23 cellular contexts compared by ENCODE assay signal in the genomic region with DNA sequence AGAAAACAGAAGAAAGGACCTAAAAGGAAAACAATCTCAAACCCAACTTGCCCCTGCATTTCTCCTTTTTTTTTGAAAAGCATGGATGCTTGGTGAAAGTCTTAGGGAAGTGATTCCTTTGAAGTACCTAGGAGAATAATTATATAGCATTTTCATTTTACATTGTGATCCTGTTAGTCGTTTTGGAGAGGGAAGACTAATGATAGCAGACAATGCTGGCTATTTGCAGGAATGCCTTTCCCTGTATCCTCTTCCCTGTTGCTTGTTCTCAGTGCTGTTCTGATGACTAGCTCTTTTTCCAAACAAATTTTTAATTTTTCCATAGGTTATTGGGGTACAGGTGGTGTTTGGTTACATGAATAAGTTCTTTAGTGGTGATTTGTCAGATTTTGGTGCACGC. TPM values are rescaled to one million over a fixed set of nuclear protein-coding genes. Genes with fewer than 3 reads are reported as not detected.
"Had no signal": no experiment of that assay in that cellular context is flagged by ENCODE, and none has a peak within 500 bp of the region (broad histone marks: within the 10 kb centered on the region; RNA-seq: fewer than 3 reads in every experiment).

No MANE protein-coding gene starts in this region.

- H3K27me3 Mint-ChIP-seq: dendritic cell treated with granulocyte-macrophage colony-stimulating factor and Interleukin-4, amounts not matched to agents 40 ng/mL and 50 ng/mL, for 4 days; progenitor cell of endocrine pancreas; type B pancreatic cell had no signal

- H3K9me3 ChIP-seq: esophagus muscularis mucosa, right atrium auricular region had no signal

- H3K4me3 Mint-ChIP-seq: activated CD4-positive, alpha-beta T cell treated with anti-CD3 and anti-CD28 coated beads, Interleukin-2, amount 10 ng/mL, durations not matched to agents 7 days and 5 days; dendritic cell treated with granulocyte-macrophage colony-stimulating factor and Interleukin-4, amounts not matched to agents 40 ng/mL and 50 ng/mL, for 4 days; immature natural killer cell; stimulated activated naive CD8-positive, alpha-beta T cell treated with anti-CD3 and anti-CD28 coated beads, Interleukin-15, amount 100 ng/mL, for 72 hours; type B pancreatic cell had no signal

- H3K4me1 Mint-ChIP-seq: activated CD4-positive, alpha-beta T cell treated with anti-CD3 and anti-CD28 coated beads, Interleukin-2, amount 10 ng/mL, durations not matched to agents 7 days and 5 days; immature natural killer cell; stimulated activated naive CD8-positive, alpha-beta T cell treated with anti-CD3 and anti-CD28 coated beads, Interleukin-15, amount 100 ng/mL, for 72 hours had no signal

- H3K27ac ChIP-seq: right atrium auricular region had no signal

- H3K36me3 Mint-ChIP-seq: immature natural killer cell had no signal

- H3K27me3 ChIP-seq: esophagus muscularis mucosa, right atrium auricular region had no signal

- DNase-seq: activated CD4-positive, alpha-beta T cell treated with anti-CD3 and anti-CD28 coated beads, Interleukin-2, amount 10 ng/mL, durations not matched to agents 7 days and 5 days; activated CD8-positive, alpha-beta memory T cell treated with anti-CD3 and anti-CD28 coated beads, Interleukin-2, amount 50 U/mL, for 4 hours; activated effector memory CD4-positive, alpha-beta T cell treated with anti-CD3 and anti-CD28 coated beads, Interleukin-2, amount 50 U/mL, for 16 hours; activated naive CD4-positive, alpha-beta T cell treated with anti-CD3 and anti-CD28 coated beads, Interleukin-2, amount 50 U/mL, for 16 hours; activated T-cell treated with anti-CD3 and anti-CD28 coated beads, Interleukin-2, amount 50 U/mL, for 48 hours; cerebellar nuclear complex; effector memory CD4-positive, alpha-beta T cell; immature natural killer cell; kidney glomerular epithelial cell; left ventricle myocardium superior; small intestine; stimulated activated CD4-positive, alpha-beta T cell treated with anti-CD3 and anti-CD28 coated beads, Interleukin-15, amount 100 ng/mL, for 24 hours; stimulated activated CD4-positive, alpha-beta T cell treated with anti-CD3 and anti-CD28 coated beads, Interleukin-2, amount 100 ng/mL, for 48 hours; stimulated activated naive CD8-positive, alpha-beta T cell treated with anti-CD3 and anti-CD28 coated beads, Interleukin-15, amount 100 ng/mL, for 72 hours; T1000 had no signal

- H3K9me3 Mint-ChIP-seq: activated CD4-positive, alpha-beta T cell treated with anti-CD3 and anti-CD28 coated beads, Interleukin-2, amount 10 ng/mL, durations not matched to agents 7 days and 5 days; dendritic cell treated with granulocyte-macrophage colony-stimulating factor and Interleukin-4, amounts not matched to agents 40 ng/mL and 50 ng/mL, for 4 days; stimulated activated naive CD8-positive, alpha-beta T cell treated with anti-CD3 and anti-CD28 coated beads, Interleukin-15, amount 100 ng/mL, for 72 hours had no signal

- H3K4me3 ChIP-seq: esophagus muscularis mucosa, right atrium auricular region had no signal

- H3K27ac Mint-ChIP-seq: activated CD4-positive, alpha-beta T cell treated with anti-CD3 and anti-CD28 coated beads, Interleukin-2, amount 10 ng/mL, durations not matched to agents 7 days and 5 days; dendritic cell treated with granulocyte-macrophage colony-stimulating factor and Interleukin-4, amounts not matched to agents 40 ng/mL and 50 ng/mL, for 4 days; immature natural killer cell; progenitor cell of endocrine pancreas; stimulated activated naive CD8-positive, alpha-beta T cell treated with anti-CD3 and anti-CD28 coated beads, Interleukin-15, amount 100 ng/mL, for 72 hours; type B pancreatic cell had no signal

- ATAC-seq: activated CD4-positive, CD25-positive, alpha-beta regulatory T cell treated with anti-CD3 and anti-CD28 coated beads, Interleukin-2, amount 50 U/mL, for 24 hours; left ventricle myocardium superior; stimulated activated naive CD8-positive, alpha-beta T cell treated with anti-CD3 and anti-CD28 coated beads, Interleukin-15, amount 100 ng/mL, for 72 hours had no signal

- FAIRE-seq: bronchial epithelial cell, endothelial cell of umbilical vein, small intestine had no signal

- H3K36me3 ChIP-seq: esophagus muscularis mucosa, right atrium auricular region had no signal

RNA-seq across cellular contexts. Expression of gene LAMC1, which starts 53.9 kb away (rescaled TPM):
- total RNA-seq: activated CD4-positive, alpha-beta T cell treated with anti-CD3 and anti-CD28 coated beads, Interleukin-2, amount 10 ng/mL, durations not matched to agents 7 days and 5 days had no signal
